Comparison of ENCODE assay signal across 29 cellular contexts in the genomic region with DNA sequence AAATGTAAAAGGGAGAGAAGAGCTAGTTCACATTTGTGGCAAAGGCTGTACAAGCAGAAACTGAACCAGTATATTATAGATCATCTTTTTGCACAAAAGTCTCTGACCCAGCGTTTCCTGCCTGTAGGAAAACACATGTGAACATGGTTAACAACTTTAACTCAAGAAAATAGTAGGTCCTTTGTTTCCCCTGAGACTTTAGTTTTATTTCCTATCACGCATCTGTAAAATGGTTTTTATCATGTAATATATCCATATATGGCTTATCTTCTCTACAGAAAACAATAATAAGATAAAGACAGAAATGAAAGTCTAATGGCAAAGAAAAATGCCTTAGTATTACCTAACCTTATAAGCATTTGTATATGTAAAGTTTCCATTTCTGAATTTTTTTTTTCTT. TPM values are rescaled to one million over a fixed set of nuclear protein-coding genes. Genes with fewer than 3 reads are reported as not detected.
"Had no signal": no experiment of that assay in that cellular context is flagged by ENCODE, and none has a peak within 500 bp of the region (broad histone marks: within the 10 kb centered on the region; RNA-seq: fewer than 3 reads in every experiment).

No MANE protein-coding gene starts in this region.

- H3K4me3 Mint-ChIP-seq: activated CD4-positive, alpha-beta memory T cell treated with anti-CD3 and anti-CD28 coated beads for 36 hours; activated naive CD4-positive, alpha-beta T cell treated with anti-CD3 and anti-CD28 coated beads for 36 hours; activated T-cell treated with anti-CD3 and anti-CD28 coated beads, Interleukin-2, amount 50 U/mL, for 4 hours; central memory CD8-positive, alpha-beta T cell; WTC11 had no signal

- ATAC-seq: activated T-helper 17 cell treated with anti-CD3 and anti-CD28 coated beads, Interleukin-2, amount 50 U/mL, for 72 hours; SK-N-SH treated with all-trans-retinoic acid at 6 μM for 48 hours; WTC11 had no signal

- H3K4me1 ChIP-seq: breast epithelium had no signal

- H3K27ac ChIP-seq: breast epithelium, KMS-11, SJSA1 had no signal

- H3K27me3 ChIP-seq: breast epithelium had no signal

- H3K27me3 Mint-ChIP-seq: activated naive CD8-positive, alpha-beta T cell; activated T-helper 17 cell treated with anti-CD3 and anti-CD28 coated beads, Interleukin-2, amount 50 U/mL, for 72 hours; central memory CD8-positive, alpha-beta T cell had no signal

- H3K27ac Mint-ChIP-seq: activated CD4-positive, alpha-beta memory T cell treated with anti-CD3 and anti-CD28 coated beads for 36 hours; activated naive CD4-positive, alpha-beta T cell treated with anti-CD3 and anti-CD28 coated beads for 36 hours; activated naive CD8-positive, alpha-beta T cell; WTC11 had no signal

- H3K9me3 Mint-ChIP-seq: activated CD4-positive, alpha-beta memory T cell treated with anti-CD3 and anti-CD28 coated beads for 36 hours; activated naive CD4-positive, alpha-beta T cell treated with anti-CD3 and anti-CD28 coated beads for 36 hours; activated T-cell treated with anti-CD3 and anti-CD28 coated beads, Interleukin-2, amount 50 U/mL, for 4 hours; activated T-helper 17 cell treated with anti-CD3 and anti-CD28 coated beads, Interleukin-2, amount 50 U/mL, for 72 hours; central memory CD8-positive, alpha-beta T cell; WTC11 had no signal

- DNase-seq: activated CD4-positive, alpha-beta memory T cell treated with anti-CD3 and anti-CD28 coated beads for 36 hours; activated CD4-positive, alpha-beta T cell treated with anti-CD3 and anti-CD28 coated beads for 48 hours; activated CD4-positive, CD25-positive, alpha-beta regulatory T cell treated with anti-CD3 and anti-CD28 coated beads, Interleukin-2, amount 50 U/mL, for 72 hours; activated CD8-positive, alpha-beta memory T cell treated with anti-CD3 and anti-CD28 coated beads for 24 hours; activated gamma-delta T cell; activated naive CD4-positive, alpha-beta T cell treated with anti-CD3 and anti-CD28 coated beads for 36 hours; activated T-cell treated with anti-CD3 and anti-CD28 coated beads, Interleukin-2, amount 50 U/mL, for 4 hours; amygdala; NCI-H1092; NCI-H1417 treated with DMSO at 0.1 percent for 48 hours; NCI-H1694; NCI-H2029; NCI-H2107; NCI-H2171 treated with DMSO at 0.1 percent for 48 hours; NCI-H226; NCI-H526; NCI-H82; SHP77; SW 1271; T-helper 9 cell had no signal

- H3K9me3 ChIP-seq: breast epithelium, SJSA1 had no signal

- H3K4me2 ChIP-seq: KMS-11 had no signal

- H3K4me3 ChIP-seq: breast epithelium, SJSA1 had no signal

- H3K36me3 Mint-ChIP-seq: WTC11 had no signal

- H3K36me3 ChIP-seq: breast epithelium had no signal

RNA-seq across cellular contexts. Expression of a gene that starts 12.5 kb away (rescaled TPM):
- total RNA-seq: NCI-H460, SJSA1 had no signal
